18 cellular contexts compared by ENCODE assay signal in the genomic region with DNA sequence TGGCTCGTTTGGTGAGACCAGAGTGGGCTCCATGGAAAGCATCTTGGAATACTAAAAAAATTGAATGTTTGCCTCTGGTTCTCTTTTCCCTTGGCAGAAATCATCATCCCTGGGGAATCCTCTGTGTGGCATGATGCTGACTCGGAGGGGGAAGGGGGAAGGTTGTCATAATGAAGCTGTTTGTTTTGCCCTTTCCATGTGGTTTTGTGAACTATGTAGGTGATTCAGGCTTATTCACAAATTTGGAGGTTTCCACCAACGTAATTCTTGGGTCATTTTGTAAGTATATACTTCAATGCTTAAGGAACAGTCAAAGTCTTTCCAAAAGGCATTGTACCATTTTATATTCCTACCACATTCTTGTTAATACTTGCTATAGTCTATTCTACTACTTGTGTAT.
A peak's percentile ranks its signal among the peaks of the same experiment; 100 is the strongest.
DNase-seq lines count a peak whose midpoint lies in the region; ATAC-seq and TF ChIP-seq lines count a peak whose summit lies in the region.
"Had no signal": no experiment of that assay in that cellular context is flagged by ENCODE, and none has a peak within 500 bp of the region (broad histone marks: within the 10 kb centered on the region; RNA-seq: fewer than 3 reads in every experiment).

No MANE protein-coding gene starts in this region.

- no peak overlapping the region for H3K27ac ChIP-seq in mammary epithelial cell (ENCODE audit: insufficient read depth, low read depth, low read length)
- H3K27ac ChIP-seq in CD4-positive, alpha-beta memory T cell (ENCODE audit: low read depth, low read length), result no peak overlapping the region

- no peak for TF ChIP-seq CTCF in mammary epithelial cell (conservative IDR thresholded peaks at IDR 0.05 in 1 of 2, IDR thresholded peaks at IDR 0.05 in 1 of 2; ENCODE audit: extremely low read depth in 1 of 2, insufficient read depth in 1 of 2, low read depth in 1 of 2, low read length in 2 of 2)

- peak; percentile 25 for DNase-seq in HS-5 (ENCODE audit: low read depth)
- DNase-seq in M059J (ENCODE audit: low read depth), result peak; percentile 26
- DNase-seq in mammary epithelial cell, result peak; percentile 26
- peak; percentile 9 for DNase-seq in kidney tubule cell (ENCODE audit: low spot score)
- no peak for DNase-seq in amygdala (lab: John Stamatoyannopoulos, UW)
- DNase-seq in CD4-positive, alpha-beta memory T cell, result no peak
- DNase-seq in COR-L47 (lab: John Stamatoyannopoulos, UW), result no peak
- DNase-seq: ACHN; BE2C; C1 segment of cervical spinal cord; CD4-positive, CD25-positive, alpha-beta regulatory T cell; DMS153; DMS79; GDM1; H9; IMR-90 had no signal

- no peak overlapping the region for H2AFZ ChIP-seq in mammary epithelial cell (ENCODE audit: low read depth, low read length)

- H3K9ac ChIP-seq in mammary epithelial cell (ENCODE audit: insufficient read depth, low read length), result no peak overlapping the region

- intact Hi-C loops in mammary epithelial cell (cut with micrococcal nuclease), result no loop called here
- intact Hi-C loops in CD4-positive, alpha-beta memory T cell (cut with micrococcal nuclease), result no loop called here

- H3K79me2 ChIP-seq in mammary epithelial cell (ENCODE audit: insufficient read depth, low read length), result no peaks in the 10 kb centered on the region

- in situ Hi-C loops in mammary epithelial cell (cut with MboI; ENCODE audit: low sequenced_read_pairs in 2 of 2), result no loop called here

- H3K4me3 Mint-ChIP-seq in CD4-positive, alpha-beta memory T cell, result no peak overlapping the region
- H3K4me3 Mint-ChIP-seq: CD4-positive, CD25-positive, alpha-beta regulatory T cell; H9 had no signal

- no peaks in the 10 kb centered on the region for H3K27me3 Mint-ChIP-seq in CD4-positive, alpha-beta memory T cell

- H3K36me3 ChIP-seq in mammary epithelial cell (ENCODE audit: insufficient read depth, low read length), result no peaks in the 10 kb centered on the region
- no peaks in the 10 kb centered on the region for H3K36me3 ChIP-seq in CD4-positive, alpha-beta memory T cell (ENCODE audit: insufficient read depth, low read length)
- H3K36me3 ChIP-seq: BE2C had no signal

- no TSS peak for BruUV-seq in mammary epithelial cell (replicated peaks; lab: Mats Ljungman, UMichigan)

- no peaks in the 10 kb centered on the region for H3K9me3 ChIP-seq in mammary epithelial cell (replicated peaks; ENCODE audit: insufficient read depth, low read length)
- H3K9me3 ChIP-seq in CD4-positive, alpha-beta memory T cell (ENCODE audit: control insufficient read depth in 1 of 2, low read length in 2 of 2), result no peaks in the 10 kb centered on the region
- H3K9me3 ChIP-seq: BE2C had no signal

- dilution Hi-C loops in mammary epithelial cell (cut with HindIII; ENCODE audit: low sequenced_read_pairs), result no loop called here

- CTCF ChIA-PET in mammary epithelial cell (lab: Charles Lee; ENCODE audit: low non-redundant PET), result no interaction called here
- CTCF ChIA-PET in CD4-positive, alpha-beta memory T cell (lab: Charles Lee; ENCODE audit: partially characterized antibody), result no interaction called here

- H3K27me3 ChIP-seq in mammary epithelial cell (ENCODE audit: insufficient read depth, low read length), result no peaks in the 10 kb centered on the region
- no peaks in the 10 kb centered on the region for H3K27me3 ChIP-seq in CD4-positive, alpha-beta memory T cell (ENCODE audit: insufficient read depth, low read length)
- H3K27me3 ChIP-seq: BE2C had no signal

- H4K20me1 ChIP-seq in mammary epithelial cell (ENCODE audit: insufficient read depth, low read length), result no peaks in the 10 kb centered on the region

- no peak overlapping the region for H3K4me3 ChIP-seq in mammary epithelial cell (replicated peaks in 1 of 3; ENCODE audit: insufficient read depth in 1 of 3, low read depth in 2 of 3, low read length in 3 of 3)
- H3K4me3 ChIP-seq in CD4-positive, alpha-beta memory T cell (ENCODE audit: low read length in 2 of 2), result no peak overlapping the region
- H3K4me3 ChIP-seq: K562 had no signal

- peaks cover 0 to 13% (median 6%) of the 10 kb centered on the region in 8 donors for H3K9me3 Mint-ChIP-seq in CD4-positive, alpha-beta memory T cell
- H3K9me3 Mint-ChIP-seq: H9 had no signal

- no peaks in the 10 kb centered on the region for H3K36me3 Mint-ChIP-seq in CD4-positive, alpha-beta memory T cell
- H3K36me3 Mint-ChIP-seq: CD4-positive, CD25-positive, alpha-beta regulatory T cell had no signal

- H3K4me2 ChIP-seq in mammary epithelial cell (ENCODE audit: insufficient read depth, low read depth, low read length), result no peak overlapping the region

- ATAC-seq in SK-N-SH treated with all-trans-retinoic acid at 6 μM for 48 hours, result no peak
- ATAC-seq: K562 had no signal

- WGBS in mammary epithelial cell (ENCODE audit: low coverage, missing lambda C conversion rate), result 9% methylated on average over 3 of the region's 3 CpGs

- no peaks in the 10 kb centered on the region for H3K4me1 ChIP-seq in mammary epithelial cell (ENCODE audit: insufficient read depth, low read length)
- H3K4me1 ChIP-seq in CD4-positive, alpha-beta memory T cell (ENCODE audit: insufficient read depth, low read length), result no peaks in the 10 kb centered on the region
- H3K4me1 ChIP-seq: BE2C had no signal

- no peak overlapping the region for H3K27ac Mint-ChIP-seq in CD4-positive, alpha-beta memory T cell
- H3K27ac Mint-ChIP-seq: CD4-positive, CD25-positive, alpha-beta regulatory T cell; H9 had no signal

- no peaks in the 10 kb centered on the region for H3K4me1 Mint-ChIP-seq in CD4-positive, alpha-beta memory T cell
- H3K4me1 Mint-ChIP-seq: CD4-positive, CD25-positive, alpha-beta regulatory T cell had no signal

- POLR2A ChIA-PET in CD4-positive, alpha-beta memory T cell (lab: Charles Lee; ENCODE audit: partially characterized antibody), result no interaction called here

TF ChIP-seq in SK-N-SH treated with all-trans-retinoic acid at 6 μM for 48 hours, 23 proteins besides CTCF, POLR2A, EP300 and RAD21:
- TF ChIP-seq ESRRG (CRISPR knock-in tag; IDR thresholded peaks at IDR 0.05), result no peak
- no peak for TF ChIP-seq ZNF8 (CRISPR knock-in tag; IDR thresholded peaks at IDR 0.05)
- no peak for TF ChIP-seq BACH2 (CRISPR knock-in tag; IDR thresholded peaks at IDR 0.05; ENCODE audit: borderline replicate concordance)
- no peak for TF ChIP-seq CREB5 (CRISPR knock-in tag; IDR thresholded peaks at IDR 0.05; ENCODE audit: low read depth)
- TF ChIP-seq PPARA (CRISPR knock-in tag; IDR thresholded peaks at IDR 0.05; ENCODE audit: borderline replicate concordance), result no peak
- no peak for TF ChIP-seq ISL1 (CRISPR knock-in tag; IDR thresholded peaks at IDR 0.05)
- no peak for TF ChIP-seq CSDC2 (CRISPR knock-in tag; IDR thresholded peaks at IDR 0.05)
- TF ChIP-seq ZNF565 (CRISPR knock-in tag; conservative IDR thresholded peaks at IDR 0.05; ENCODE audit: low read depth), result no peak
- TF ChIP-seq TOX (CRISPR knock-in tag; IDR thresholded peaks at IDR 0.05; ENCODE audit: borderline replicate concordance), result no peak

Comparison
In these comparisons a context has a peak if more than half of its experiments do, and no peak if none do; other contexts are left out.
1. DNase-seq: peak in HS-5 (single experiment), M059J (single experiment), mammary epithelial cell (single experiment) and kidney tubule cell (single experiment); none in amygdala (0 of 56), CD4-positive, alpha-beta memory T cell (0 of 5) and COR-L47 (single experiment).